ENCODE assay signal across 1 cellular context in genomic region chr4:6782147-6782845, GRCh38.
TF ChIP-seq lines count a peak whose summit lies in the region.

Gene KIAA0232 (plus strand): TSS chr4:6782727. CDS start chr4:6824454, 41,727 bp downstream.

TF ChIP-seq in K562, 482 proteins besides CTCF, POLR2A, EP300 and RAD21 (continued from another document and continues in another):
- TF ChIP-seq ZBTB40 (IDR thresholded peaks at IDR 0.05) (no peak), ZBTB40 (CRISPR knock-in tag; IDR thresholded peaks at IDR 0.05) (no peak), TOE1 (IDR thresholded peaks at IDR 0.05; ENCODE audit: borderline replicate concordance) (no peak), TOE1 (CRISPR knock-in tag; IDR thresholded peaks at IDR 0.05; ENCODE audit: borderline replicate concordance, low read depth) (0 out of 2 replicates have a peak, but pooled peaks have one; percentile 17), CREB5 (CRISPR knock-in tag; IDR thresholded peaks at IDR 0.05) (no peak), GTF2E2 (tag; IDR thresholded peaks at IDR 0.05) (no peak), ZBTB34 (CRISPR knock-in tag; IDR thresholded peaks at IDR 0.05) (no peak), ZNF253 (CRISPR knock-in tag; conservative IDR thresholded peaks at IDR 0.05) (no peak), ZBTB17 (CRISPR knock-in tag; IDR thresholded peaks at IDR 0.05) (peak; percentile 51; the same call in 1 of the 2 replicates), HNRNPLL (IDR thresholded peaks at IDR 0.05; ENCODE audit: low read depth, low read length, poor library complexity, severe bottlenecking) (peak; percentile 56), JUNB (CRISPR knock-in tag; conservative IDR thresholded peaks at IDR 0.05) (no peak), ELF1 (tag; IDR thresholded peaks at IDR 0.05) (0 out of 2 replicates have a peak, but pooled peaks have one; percentile 28), ZNF12 (CRISPR knock-in tag; IDR thresholded peaks at IDR 0.05) (no peak), HIVEP1 (CRISPR knock-in tag; IDR thresholded peaks at IDR 0.05) (no peak), NELFE (IDR thresholded peaks at IDR 0.05; ENCODE audit: insufficient read depth, insufficient read length) (no peak), ZNF830 (CRISPR knock-in tag; IDR thresholded peaks at IDR 0.05) (no peak), ZNF639 (CRISPR knock-in tag; conservative IDR thresholded peaks at IDR 0.05 in 1 of 2, IDR thresholded peaks at IDR 0.05 in 1 of 2) (peak in 1 of 2 experiments; percentile 96; a peak in 2 of 4 replicates), VEZF1 (CRISPR knock-in tag; IDR thresholded peaks at IDR 0.05) (peak; percentile 92), MTA3 (IDR thresholded peaks at IDR 0.05; ENCODE audit: borderline replicate concordance) (peak; percentile 66), FOXO4 (CRISPR knock-in tag; IDR thresholded peaks at IDR 0.05) (no peak), NR2C2 (CRISPR knock-in tag; IDR thresholded peaks at IDR 0.05) (0 out of 2 replicates have a peak, but pooled peaks have one; percentile 24), NR2C2 (tag; IDR thresholded peaks at IDR 0.05) (peak; percentile 93), ZNF592 (IDR thresholded peaks at IDR 0.05) (peak; percentile 80), ZNF280B (CRISPR knock-in tag; IDR thresholded peaks at IDR 0.05) (no peak), CEBPB (tag; IDR thresholded peaks at IDR 0.05) (no peak), GATAD2B (IDR thresholded peaks at IDR 0.05; ENCODE audit: borderline replicate concordance) (peak; percentile 88), CBX8 (IDR thresholded peaks at IDR 0.05; ENCODE audit: borderline replicate concordance, extremely low read depth, low read depth, low read length, poor library complexity, severe bottlenecking) (no peak), GATAD2A (IDR thresholded peaks at IDR 0.05) (no peak), HINFP (tag; conservative IDR thresholded peaks at IDR 0.05; ENCODE audit: low read depth) (no peak), ETV1 (tag; conservative IDR thresholded peaks at IDR 0.05; ENCODE audit: low read depth) (no peak), RB1 (IDR thresholded peaks at IDR 0.05; ENCODE audit: low read depth) (peak; percentile 95), HMGN3 (IDR thresholded peaks at IDR 0.05; ENCODE audit: borderline replicate concordance, extremely low read depth, insufficient read length, low read depth, low read length) (peak; percentile 83), SPI1 (IDR thresholded peaks at IDR 0.05; ENCODE audit: borderline replicate concordance, low read depth, low read length) (no peak), KLF6 (CRISPR knock-in tag; IDR thresholded peaks at IDR 0.05; ENCODE audit: borderline replicate concordance) (no peak)
